In genomic region chr9:131140550-131140949, GRCh38 we compare ENCODE assay signal across 25 cellular contexts.
"Had no signal": no experiment of that assay in that cellular context is flagged by ENCODE, and none has a peak within 500 bp of the region (broad histone marks: within the 10 kb centered on the region; RNA-seq: fewer than 3 reads in every experiment).

No MANE protein-coding gene starts in this region.

- H3K4me1 ChIP-seq: left lung, prostate gland, tibial nerve, upper lobe of left lung, vagina had no signal

- H3K4me3 ChIP-seq: left lung, lung, neural progenitor cell, ovary, prostate gland, skin epidermis, tibial nerve, upper lobe of left lung, vagina had no signal

- H2AFZ ChIP-seq: neural progenitor cell had no signal

- H3K27ac ChIP-seq: left lung, neural progenitor cell, ovary, prostate gland, skin epidermis, tibial nerve, upper lobe of left lung, vagina had no signal

- H3K4me2 ChIP-seq: neural progenitor cell had no signal

- H3K9ac ChIP-seq: neural progenitor cell had no signal

- H3K36me3 ChIP-seq: ovary had no signal

- DNase-seq: hippocampal formation; kidney; left colon; left lung; mesendoderm; naive B cell; natural killer cell; nephron progenitor cell; ovary; retina; right cardiac atrium; stimulated activated CD4-positive, alpha-beta T cell treated with anti-CD3 and anti-CD28 coated beads, Interleukin-12 subunit alpha, Interleukin-12 subunit beta, amount 100 ng/mL, for 4 hours; stimulated activated CD4-positive, alpha-beta T cell treated with anti-CD3 and anti-CD28 coated beads, Interleukin-15, amount 100 ng/mL, for 24 hours; stimulated activated CD4-positive, alpha-beta T cell treated with anti-CD3 and anti-CD28 coated beads, Interleukin-2, amount 100 ng/mL, for 24 hours; stimulated activated CD4-positive, alpha-beta T cell treated with anti-CD3 and anti-CD28 coated beads, Interleukin-4, amount 100 ng/mL, for 1 hour; stimulated activated naive B cell treated with anti-CD40 and anti-IgM and Interleukin-4, amounts not matched to agents 10 μg/mL and 1 μg/mL and 100 μg/mL, for 72 hours; stimulated activated naive CD8-positive, alpha-beta T cell treated with anti-CD3 and anti-CD28 coated beads, Interleukin-15, Interleukin-2, amounts not matched to agents 100 U/mL and 50 U/mL, for 24 hours; substantia nigra; upper lobe of left lung had no signal

- H3K9me3 ChIP-seq: left lung, ovary, prostate gland, tibial nerve, upper lobe of left lung, vagina had no signal

- H3K27me3 ChIP-seq: left lung, neural progenitor cell, ovary, tibial nerve, upper lobe of left lung, vagina had no signal
